Comparison of ENCODE assay signal across 18 cellular contexts in genomic region chr15:73375755-73376305, GRCh38. TPM values are rescaled to one million over a fixed set of nuclear protein-coding genes. Genes with fewer than 3 reads are reported as not detected.
DNase-seq lines count a peak whose midpoint lies in the region; ATAC-seq, FAIRE-seq and TF ChIP-seq lines count a peak whose summit lies in the region.
"Had no signal": no experiment of that assay in that cellular context is flagged by ENCODE, and none has a peak within 500 bp of the region (broad histone marks: within the 10 kb centered on the region; RNA-seq: fewer than 3 reads in every experiment).

No MANE protein-coding gene starts in this region.

- H3K27ac Mint-ChIP-seq in central memory CD8-positive, alpha-beta T cell (ENCODE audit: low read depth), result peak overlapping the region; percentile 39
- H3K27ac Mint-ChIP-seq in activated T-helper 17 cell treated with anti-CD3 and anti-CD28 coated beads, Interleukin-2, amount 50 U/mL, for 72 hours, result no peak overlapping the region
- no peak overlapping the region for H3K27ac Mint-ChIP-seq in activated T-helper 1 cell treated with anti-CD3 and anti-CD28 coated beads, Interleukin-12 subunit alpha, Interleukin-12 subunit beta, Interleukin-2, Interleukin-4 antibody, amounts not matched to agents 30 ng/mL and 10 ng/mL and 1 ng/mL, durations not matched to agents 14 hours and 24 hours and 36 hours

- H3K27me3 Mint-ChIP-seq in central memory CD8-positive, alpha-beta T cell, result peaks cover 30% of the 10 kb centered on the region
- H3K27me3 Mint-ChIP-seq in activated T-helper 17 cell treated with anti-CD3 and anti-CD28 coated beads, Interleukin-2, amount 50 U/mL, for 72 hours, result peaks cover 12% of the 10 kb centered on the region
- peaks cover 19% of the 10 kb centered on the region for H3K27me3 Mint-ChIP-seq in activated T-helper 1 cell treated with anti-CD3 and anti-CD28 coated beads, Interleukin-12 subunit alpha, Interleukin-12 subunit beta, Interleukin-2, Interleukin-4 antibody, amounts not matched to agents 30 ng/mL and 10 ng/mL and 1 ng/mL, durations not matched to agents 14 hours and 24 hours and 36 hours (ENCODE audit: insufficient read depth)

- no peaks in the 10 kb centered on the region for H3K4me1 Mint-ChIP-seq in central memory CD8-positive, alpha-beta T cell
- H3K4me1 Mint-ChIP-seq in activated T-helper 17 cell treated with anti-CD3 and anti-CD28 coated beads, Interleukin-2, amount 50 U/mL, for 72 hours, result no peaks in the 10 kb centered on the region
- H3K4me1 Mint-ChIP-seq in activated T-helper 1 cell treated with anti-CD3 and anti-CD28 coated beads, Interleukin-12 subunit alpha, Interleukin-12 subunit beta, Interleukin-2, Interleukin-4 antibody, amounts not matched to agents 30 ng/mL and 10 ng/mL and 1 ng/mL, durations not matched to agents 14 hours and 24 hours and 36 hours (ENCODE audit: low read depth), result no peaks in the 10 kb centered on the region

- peaks cover under 1% of the 10 kb centered on the region for H3K9me3 Mint-ChIP-seq in central memory CD8-positive, alpha-beta T cell
- H3K9me3 Mint-ChIP-seq in activated T-helper 17 cell treated with anti-CD3 and anti-CD28 coated beads, Interleukin-2, amount 50 U/mL, for 72 hours, result no peaks in the 10 kb centered on the region
- peaks cover 3% of the 10 kb centered on the region for H3K9me3 Mint-ChIP-seq in activated T-helper 1 cell treated with anti-CD3 and anti-CD28 coated beads, Interleukin-12 subunit alpha, Interleukin-12 subunit beta, Interleukin-2, Interleukin-4 antibody, amounts not matched to agents 30 ng/mL and 10 ng/mL and 1 ng/mL, durations not matched to agents 14 hours and 24 hours and 36 hours

- no peak overlapping the region for H3K4me3 Mint-ChIP-seq in central memory CD8-positive, alpha-beta T cell
- no peak overlapping the region for H3K4me3 Mint-ChIP-seq in activated T-helper 17 cell treated with anti-CD3 and anti-CD28 coated beads, Interleukin-2, amount 50 U/mL, for 72 hours
- no peak overlapping the region for H3K4me3 Mint-ChIP-seq in activated T-helper 1 cell treated with anti-CD3 and anti-CD28 coated beads, Interleukin-12 subunit alpha, Interleukin-12 subunit beta, Interleukin-2, Interleukin-4 antibody, amounts not matched to agents 30 ng/mL and 10 ng/mL and 1 ng/mL, durations not matched to agents 14 hours and 24 hours and 36 hours

- 0 out of 3 replicates have a peak, but pooled peaks cover 3% of the 10 kb centered on the region for H3K9me3 ChIP-seq in A549
- H3K9me3 ChIP-seq: vagina had no signal

- WGBS in A549 (ENCODE audit: missing lambda C conversion rate), result 76% methylated on average over 6 of the region's 6 CpGs

- H3K4me2 ChIP-seq in A549, result no peak overlapping the region

- FAIRE-seq in A549 (lab: Jason Lieb, UNC), result no peak
- FAIRE-seq: GM12878, H54 had no signal

- no peak overlapping the region for H3K4me3 ChIP-seq in A549
- H3K4me3 ChIP-seq: GM12878, vagina had no signal

- intact Hi-C loops in activated T-helper 1 cell treated with anti-CD3 and anti-CD28 coated beads, Interleukin-12 subunit alpha, Interleukin-12 subunit beta, Interleukin-2, Interleukin-4 antibody, amounts not matched to agents 30 ng/mL and 10 ng/mL and 1 ng/mL, durations not matched to agents 14 hours and 24 hours and 36 hours (cut with micrococcal nuclease), result no loop called here

- TF ChIP-seq POLR2A in A549 (IDR thresholded peaks at IDR 0.05; ENCODE audit: low read length), result no peak

- CTCF ChIA-PET in A549 (lab: Yijun Ruan, JAX), result no interaction called here

- ATAC-seq in A549 (peak; percentile 37 to 49; a peak in 5 of 6 replicates), GM21576 (IDR thresholded peaks at IDR 0.05; ENCODE audit: unreplicated experiment) (no peak)
- ATAC-seq in central memory CD8-positive, alpha-beta T cell (replicated peaks; ENCODE audit: extremely low read depth, poor library complexity, severe bottlenecking), result no peak
- no peak for ATAC-seq in activated T-helper 17 cell treated with anti-CD3 and anti-CD28 coated beads, Interleukin-2, amount 50 U/mL, for 72 hours (replicated peaks)
- ATAC-seq: GM12878 had no signal

- TF ChIP-seq CTCF in A549 (IDR thresholded peaks at IDR 0.05), result no peak

- TF ChIP-seq EP300 in A549 (IDR thresholded peaks at IDR 0.05), result no peak

- H3K4me1 ChIP-seq in A549, result no peaks in the 10 kb centered on the region
- H3K4me1 ChIP-seq: vagina had no signal

- DNase-seq in A549 (ENCODE audit: low read depth in 1 of 2, low spot score in 1 of 2) (no peak), NCI-H1092 (lab: John Stamatoyannopoulos, UW) (peak; percentile 71), NCI-H2227 (lab: John Stamatoyannopoulos, UW; ENCODE audit: unreplicated experiment) (peak; percentile 84), cerebellar cortex (ENCODE audit: low spot score) (no peak)
- DNase-seq in central memory CD8-positive, alpha-beta T cell (ENCODE audit: low spot score in 2 of 2), result no peak
- DNase-seq in activated T-helper 1 cell treated with anti-CD3 and anti-CD28 coated beads, Interleukin-12 subunit alpha, Interleukin-12 subunit beta, Interleukin-2, Interleukin-4 antibody, amounts not matched to agents 30 ng/mL and 10 ng/mL and 1 ng/mL, durations not matched to agents 14 hours and 24 hours and 36 hours (ENCODE audit: low spot score), result no peak
- DNase-seq: cortex of kidney; midbrain; MV-4-11; stimulated activated CD8-positive, alpha-beta memory T cell treated with anti-CD3 and anti-CD28 coated beads, Interleukin-4, amount 100 ng/mL, for 48 hours; WERI-Rb-1 had no signal

- no peak overlapping the region for H3K27ac ChIP-seq in A549
- H3K27ac ChIP-seq: vagina, WERI-Rb-1 had no signal

- POLR2A ChIA-PET in A549 (lab: Yijun Ruan, JAX), result no interaction called here

- H3K36me3 Mint-ChIP-seq in central memory CD8-positive, alpha-beta T cell (ENCODE audit: insufficient read depth), result peaks cover 1% of the 10 kb centered on the region
- H3K36me3 Mint-ChIP-seq in activated T-helper 17 cell treated with anti-CD3 and anti-CD28 coated beads, Interleukin-2, amount 50 U/mL, for 72 hours (ENCODE audit: low read depth), result no peaks in the 10 kb centered on the region
- H3K36me3 Mint-ChIP-seq in activated T-helper 1 cell treated with anti-CD3 and anti-CD28 coated beads, Interleukin-12 subunit alpha, Interleukin-12 subunit beta, Interleukin-2, Interleukin-4 antibody, amounts not matched to agents 30 ng/mL and 10 ng/mL and 1 ng/mL, durations not matched to agents 14 hours and 24 hours and 36 hours (ENCODE audit: low read depth), result no peaks in the 10 kb centered on the region

- TF ChIP-seq RAD21 in A549 (conservative IDR thresholded peaks at IDR 0.05 in 1 of 2, IDR thresholded peaks at IDR 0.05 in 1 of 2), result no peak

TF ChIP-seq in A549, 52 proteins besides CTCF, POLR2A, EP300 and RAD21:
- TF ChIP-seq, protein P1, sequence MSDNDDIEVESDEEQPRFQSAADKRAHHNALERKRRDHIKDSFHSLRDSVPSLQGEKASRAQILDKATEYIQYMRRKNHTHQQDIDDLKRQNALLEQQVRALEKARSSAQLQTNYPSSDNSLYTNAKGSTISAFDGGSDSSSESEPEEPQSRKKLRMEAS (IDR thresholded peaks at IDR 0.05), result no peak
- TF ChIP-seq EHF (CRISPR knock-in tag; IDR thresholded peaks at IDR 0.05) (no peak), SMC3 (IDR thresholded peaks at IDR 0.05) (no peak), NR3C1 (IDR thresholded peaks at IDR 0.05) (no peak), BHLHE40 (IDR thresholded peaks at IDR 0.05; ENCODE audit: low read depth, low read length) (no peak), JUN (IDR thresholded peaks at IDR 0.05) (no peak), KDM1A (IDR thresholded peaks at IDR 0.05; ENCODE audit: low read depth) (no peak), ESRRA (IDR thresholded peaks at IDR 0.05; ENCODE audit: borderline replicate concordance, low read length) (no peak), FOSB (CRISPR knock-in tag; IDR thresholded peaks at IDR 0.05) (no peak)

RNA-seq across cellular contexts. Expression of gene HCN4, which starts 7.1 kb away (rescaled TPM):
- 0.03 and 0.07 TPM in 2 replicates for polyA plus RNA-seq in A549 (2011; rRNA removed)
- 0.03 and 0.04 TPM in 2 replicates for polyA plus RNA-seq in A549 (2012; cell fraction: cytosol; rRNA removed)
- 0.07 and 0.09 TPM in 2 replicates for polyA plus RNA-seq in A549 (2012; cell fraction: nucleus; rRNA removed)
- polyA plus RNA-seq in A549 (2017; fragmentation: RNase III; extraction: RNeasy Plus Mini Kit Qiagen cat#74134 plus additional on column Dnase treatment), result 0.09 to 0.12 TPM (median 0.09 TPM) in 3 replicates
- polyA minus RNA-seq in A549 (2011; rRNA and poly(A)+ RNA removed), result 0.08 and 0.10 TPM in 2 replicates
- not detected for total RNA-seq in activated T-helper 17 cell treated with anti-CD3 and anti-CD28 coated beads, Interleukin-2, amount 50 U/mL, for 72 hours
- total RNA-seq in activated T-helper 1 cell treated with anti-CD3 and anti-CD28 coated beads, Interleukin-12 subunit alpha, Interleukin-12 subunit beta, Interleukin-2, Interleukin-4 antibody, amounts not matched to agents 30 ng/mL and 10 ng/mL and 1 ng/mL, durations not matched to agents 14 hours and 24 hours and 36 hours, result not detected in 2 replicates
- total RNA-seq: fibroblast of lung, posterior vena cava had no signal
- polyA plus RNA-seq: fibroblast of lung had no signal

Comparison
In these comparisons a context has a peak if more than half of its experiments do, and no peak if none do; other contexts are left out.
1. ATAC-seq: peak in A549 (2 of 2); none in central memory CD8-positive, alpha-beta T cell (single experiment), activated T-helper 17 cell treated with anti-CD3 and anti-CD28 coated beads, Interleukin-2, amount 50 U/mL, for 72 hours (single experiment) and GM21576 (single experiment).
2. DNase-seq: peak in NCI-H1092 (single experiment) and NCI-H2227 (single experiment); none in A549 (0 of 2), central memory CD8-positive, alpha-beta T cell (0 of 2), activated T-helper 1 cell treated with anti-CD3 and anti-CD28 coated beads, Interleukin-12 subunit alpha, Interleukin-12 subunit beta, Interleukin-2, Interleukin-4 antibody, amounts not matched to agents 30 ng/mL and 10 ng/mL and 1 ng/mL, durations not matched to agents 14 hours and 24 hours and 36 hours (single experiment) and cerebellar cortex (single experiment).